Comparison of ENCODE assay signal across 17 cellular contexts in the genomic region with DNA sequence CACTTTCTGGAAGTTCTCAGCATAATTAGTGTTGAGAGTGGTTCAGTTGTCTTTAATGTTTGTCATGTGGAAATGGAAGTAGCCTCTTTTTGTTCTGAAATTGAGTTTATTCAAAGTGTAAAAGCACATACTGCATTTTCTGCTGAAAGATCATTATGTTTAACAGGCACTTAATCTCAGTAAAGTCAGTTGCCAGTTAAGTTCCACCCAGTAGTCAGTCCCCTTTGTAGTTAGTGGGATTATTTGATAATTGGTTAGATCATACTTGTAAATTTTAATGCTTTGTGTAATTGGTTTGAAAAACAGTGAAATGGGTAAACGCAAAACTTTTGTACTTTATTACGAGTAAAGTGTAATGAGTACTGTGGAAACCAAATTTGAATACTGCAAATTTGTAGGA. TPM values are rescaled to one million over a fixed set of nuclear protein-coding genes. Genes with fewer than 3 reads are reported as not detected.
DNase-seq lines count a peak whose midpoint lies in the region; ATAC-seq and TF ChIP-seq lines count a peak whose summit lies in the region.
"Had no signal": no experiment of that assay in that cellular context is flagged by ENCODE, and none has a peak within 500 bp of the region (broad histone marks: within the 10 kb centered on the region; RNA-seq: fewer than 3 reads in every experiment).

No MANE protein-coding gene starts in this region.

- no peak for ATAC-seq in stimulated activated naive CD8-positive, alpha-beta T cell treated with anti-CD3 and anti-CD28 coated beads, Interleukin-15, amount 100 ng/mL, for 72 hours
- ATAC-seq in HG03045 (IDR thresholded peaks at IDR 0.05; ENCODE audit: unreplicated experiment), result no peak
- ATAC-seq: mucosa of descending colon, psoas muscle had no signal

- peaks cover 80% of the 10 kb centered on the region for H3K36me3 Mint-ChIP-seq in stimulated activated naive CD8-positive, alpha-beta T cell treated with anti-CD3 and anti-CD28 coated beads, Interleukin-15, Interleukin-2, amounts not matched to agents 100 ng/mL and 50 ng/mL, for 24 hours (ENCODE audit: low read depth)
- peaks cover 85% of the 10 kb centered on the region for H3K36me3 Mint-ChIP-seq in activated T-helper 2 cell treated with anti-CD3 and anti-CD28 coated beads, Interferon-gamma antibody, Interleukin-2, Interleukin-4, amounts not matched to agents 10 μg/mL and 5 μg/mL and 100 μg/mL, durations not matched to agents 14 hours and 24 hours and 36 hours (ENCODE audit: low read depth)
- peaks cover 83% of the 10 kb centered on the region for H3K36me3 Mint-ChIP-seq in nephron (ENCODE audit: low read depth)

- peak overlapping the region; percentile 21 for H3K27ac Mint-ChIP-seq in stimulated activated naive CD8-positive, alpha-beta T cell treated with anti-CD3 and anti-CD28 coated beads, Interleukin-15, Interleukin-2, amounts not matched to agents 100 ng/mL and 50 ng/mL, for 24 hours
- H3K27ac Mint-ChIP-seq in stimulated activated naive CD8-positive, alpha-beta T cell treated with anti-CD3 and anti-CD28 coated beads, Interleukin-15, amount 100 ng/mL, for 72 hours, result peak overlapping the region in 1 of 2 donors; percentile 59
- no peak overlapping the region for H3K27ac Mint-ChIP-seq in activated T-helper 2 cell treated with anti-CD3 and anti-CD28 coated beads, Interferon-gamma antibody, Interleukin-2, Interleukin-4, amounts not matched to agents 10 μg/mL and 5 μg/mL and 100 μg/mL, durations not matched to agents 14 hours and 24 hours and 36 hours
- H3K27ac Mint-ChIP-seq in nephron, result no peak overlapping the region
- H3K27ac Mint-ChIP-seq: activated naive CD4-positive, alpha-beta T cell treated with anti-CD3 and anti-CD28 coated beads, Interleukin-2, amount 10 ng/mL, durations not matched to agents 7 days and 5 days had no signal

- no peak for DNase-seq in stimulated activated naive CD8-positive, alpha-beta T cell treated with anti-CD3 and anti-CD28 coated beads, Interleukin-15, amount 100 ng/mL, for 72 hours
- no peak for DNase-seq in activated T-helper 2 cell treated with anti-CD3 and anti-CD28 coated beads, Interferon-gamma antibody, Interleukin-2, Interleukin-4, amounts not matched to agents 10 μg/mL and 5 μg/mL and 100 μg/mL, durations not matched to agents 14 hours and 24 hours and 36 hours (ENCODE audit: low spot score)
- no peak for DNase-seq in DMS53 (lab: John Stamatoyannopoulos, UW)
- no peak for DNase-seq in iPS-NIHi7 (ENCODE audit: extremely low spot score)
- DNase-seq: activated naive CD4-positive, alpha-beta T cell treated with anti-CD3 and anti-CD28 coated beads, Interleukin-2, amount 10 ng/mL, durations not matched to agents 7 days and 5 days; HCEC 1CT; mucosa of descending colon; NCI-H1092 treated with DMSO at 0.1 percent for 48 hours; NCI-H2029 treated with DMSO at 0.1 percent for 48 hours; NCI-H226; psoas muscle; SK-N-SH; T-helper 2 cell had no signal

- peak overlapping the region; percentile 11 for H3K4me3 Mint-ChIP-seq in stimulated activated naive CD8-positive, alpha-beta T cell treated with anti-CD3 and anti-CD28 coated beads, Interleukin-15, Interleukin-2, amounts not matched to agents 100 ng/mL and 50 ng/mL, for 24 hours
- no peak overlapping the region for H3K4me3 Mint-ChIP-seq in stimulated activated naive CD8-positive, alpha-beta T cell treated with anti-CD3 and anti-CD28 coated beads, Interleukin-15, amount 100 ng/mL, for 72 hours
- peak overlapping the region; percentile 13 for H3K4me3 Mint-ChIP-seq in activated T-helper 2 cell treated with anti-CD3 and anti-CD28 coated beads, Interferon-gamma antibody, Interleukin-2, Interleukin-4, amounts not matched to agents 10 μg/mL and 5 μg/mL and 100 μg/mL, durations not matched to agents 14 hours and 24 hours and 36 hours (ENCODE audit: low read depth)
- H3K4me3 Mint-ChIP-seq in nephron, result peak overlapping the region in 2 of 3 experiments; percentile 9 to 35
- H3K4me3 Mint-ChIP-seq: activated naive CD4-positive, alpha-beta T cell treated with anti-CD3 and anti-CD28 coated beads, Interleukin-2, amount 10 ng/mL, durations not matched to agents 7 days and 5 days; central memory CD8-positive, alpha-beta T cell had no signal

- intact Hi-C loops in activated T-helper 2 cell treated with anti-CD3 and anti-CD28 coated beads, Interferon-gamma antibody, Interleukin-2, Interleukin-4, amounts not matched to agents 10 μg/mL and 5 μg/mL and 100 μg/mL, durations not matched to agents 14 hours and 24 hours and 36 hours (cut with micrococcal nuclease), result no loop called here

- no peaks in the 10 kb centered on the region for H3K9me3 Mint-ChIP-seq in stimulated activated naive CD8-positive, alpha-beta T cell treated with anti-CD3 and anti-CD28 coated beads, Interleukin-15, Interleukin-2, amounts not matched to agents 100 ng/mL and 50 ng/mL, for 24 hours
- no peaks in the 10 kb centered on the region for H3K9me3 Mint-ChIP-seq in stimulated activated naive CD8-positive, alpha-beta T cell treated with anti-CD3 and anti-CD28 coated beads, Interleukin-15, amount 100 ng/mL, for 72 hours
- H3K9me3 Mint-ChIP-seq in activated T-helper 2 cell treated with anti-CD3 and anti-CD28 coated beads, Interferon-gamma antibody, Interleukin-2, Interleukin-4, amounts not matched to agents 10 μg/mL and 5 μg/mL and 100 μg/mL, durations not matched to agents 14 hours and 24 hours and 36 hours, result no peaks in the 10 kb centered on the region
- H3K9me3 Mint-ChIP-seq in nephron, result no peaks in the 10 kb centered on the region
- H3K9me3 Mint-ChIP-seq: activated naive CD4-positive, alpha-beta T cell treated with anti-CD3 and anti-CD28 coated beads, Interleukin-2, amount 10 ng/mL, durations not matched to agents 7 days and 5 days; central memory CD8-positive, alpha-beta T cell had no signal

- H3K4me1 Mint-ChIP-seq in stimulated activated naive CD8-positive, alpha-beta T cell treated with anti-CD3 and anti-CD28 coated beads, Interleukin-15, Interleukin-2, amounts not matched to agents 100 ng/mL and 50 ng/mL, for 24 hours (ENCODE audit: low read depth), result peaks cover 43% of the 10 kb centered on the region
- peaks cover 40% of the 10 kb centered on the region for H3K4me1 Mint-ChIP-seq in stimulated activated naive CD8-positive, alpha-beta T cell treated with anti-CD3 and anti-CD28 coated beads, Interleukin-15, amount 100 ng/mL, for 72 hours
- peaks cover 23% of the 10 kb centered on the region for H3K4me1 Mint-ChIP-seq in activated T-helper 2 cell treated with anti-CD3 and anti-CD28 coated beads, Interferon-gamma antibody, Interleukin-2, Interleukin-4, amounts not matched to agents 10 μg/mL and 5 μg/mL and 100 μg/mL, durations not matched to agents 14 hours and 24 hours and 36 hours (ENCODE audit: low read depth)
- H3K4me1 Mint-ChIP-seq in nephron, result peaks cover 32% of the 10 kb centered on the region

- no peaks in the 10 kb centered on the region for H3K27me3 Mint-ChIP-seq in stimulated activated naive CD8-positive, alpha-beta T cell treated with anti-CD3 and anti-CD28 coated beads, Interleukin-15, Interleukin-2, amounts not matched to agents 100 ng/mL and 50 ng/mL, for 24 hours
- no peaks in the 10 kb centered on the region for H3K27me3 Mint-ChIP-seq in stimulated activated naive CD8-positive, alpha-beta T cell treated with anti-CD3 and anti-CD28 coated beads, Interleukin-15, amount 100 ng/mL, for 72 hours
- no peaks in the 10 kb centered on the region for H3K27me3 Mint-ChIP-seq in activated T-helper 2 cell treated with anti-CD3 and anti-CD28 coated beads, Interferon-gamma antibody, Interleukin-2, Interleukin-4, amounts not matched to agents 10 μg/mL and 5 μg/mL and 100 μg/mL, durations not matched to agents 14 hours and 24 hours and 36 hours (ENCODE audit: low read depth)
- no peaks in the 10 kb centered on the region for H3K27me3 Mint-ChIP-seq in nephron (ENCODE audit: low read depth)
- H3K27me3 Mint-ChIP-seq: activated naive CD4-positive, alpha-beta T cell treated with anti-CD3 and anti-CD28 coated beads, Interleukin-2, amount 10 ng/mL, durations not matched to agents 7 days and 5 days; central memory CD8-positive, alpha-beta T cell had no signal

- no peak for TF ChIP-seq CTCF in nephron (IDR thresholded peaks at IDR 0.05; ENCODE audit: unreplicated experiment in 3 of 3)

RNA-seq across cellular contexts. Expression of a gene that starts 4.2 kb away (rescaled TPM):
- 179 and 187 TPM in 2 replicates for total RNA-seq in activated T-helper 2 cell treated with anti-CD3 and anti-CD28 coated beads, Interferon-gamma antibody, Interleukin-2, Interleukin-4, amounts not matched to agents 10 μg/mL and 5 μg/mL and 100 μg/mL, durations not matched to agents 14 hours and 24 hours and 36 hours

RNA-seq across cellular contexts. Expression of a gene that starts 45.6 kb away (rescaled TPM):
- total RNA-seq in activated T-helper 2 cell treated with anti-CD3 and anti-CD28 coated beads, Interferon-gamma antibody, Interleukin-2, Interleukin-4, amounts not matched to agents 10 μg/mL and 5 μg/mL and 100 μg/mL, durations not matched to agents 14 hours and 24 hours and 36 hours, result 10.5 and 13.8 TPM in 2 replicates

Comparison
In these comparisons a context has a peak if more than half of its experiments do, and no peak if none do; other contexts are left out.
1. H3K4me3 Mint-ChIP-seq: peak in stimulated activated naive CD8-positive, alpha-beta T cell treated with anti-CD3 and anti-CD28 coated beads, Interleukin-15, Interleukin-2, amounts not matched to agents 100 ng/mL and 50 ng/mL, for 24 hours (single experiment), activated T-helper 2 cell treated with anti-CD3 and anti-CD28 coated beads, Interferon-gamma antibody, Interleukin-2, Interleukin-4, amounts not matched to agents 10 μg/mL and 5 μg/mL and 100 μg/mL, durations not matched to agents 14 hours and 24 hours and 36 hours (single experiment) and nephron (2 of 3); none in stimulated activated naive CD8-positive, alpha-beta T cell treated with anti-CD3 and anti-CD28 coated beads, Interleukin-15, amount 100 ng/mL, for 72 hours (0 of 2).